In the genomic region with DNA sequence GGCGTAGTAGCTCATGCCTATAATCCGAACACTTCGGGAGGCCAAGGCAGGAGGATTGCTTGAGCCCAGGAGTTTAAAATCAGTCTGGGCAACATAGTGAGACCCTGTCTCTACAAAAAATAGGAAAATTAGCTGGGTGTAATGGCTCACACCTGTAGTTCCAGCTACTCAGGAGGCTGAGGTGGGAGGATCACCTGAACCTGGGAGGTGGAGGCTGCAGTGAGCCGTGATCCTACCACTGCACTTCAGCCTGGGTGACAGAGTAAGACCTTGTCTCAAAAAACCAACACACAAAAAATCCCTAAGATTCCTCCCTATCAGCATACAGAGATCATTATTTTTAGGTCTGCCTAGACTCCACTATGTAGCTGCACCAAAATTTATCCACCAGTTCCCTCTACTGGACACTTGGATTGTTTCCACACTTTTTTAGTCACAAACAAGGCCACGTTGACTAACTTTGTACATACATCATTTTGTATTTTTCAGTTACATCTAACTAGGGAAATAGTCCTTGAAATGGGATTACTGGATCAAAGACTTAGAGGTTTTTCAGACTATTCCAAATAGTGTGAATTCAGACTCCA, we compare ENCODE assay signal across 9 cellular contexts.
DNase-seq lines count a peak whose midpoint lies in the region; ATAC-seq and TF ChIP-seq lines count a peak whose summit lies in the region.
"Had no signal": no experiment of that assay in that cellular context is flagged by ENCODE, and none has a peak within 500 bp of the region (broad histone marks: within the 10 kb centered on the region; RNA-seq: fewer than 3 reads in every experiment).

No MANE protein-coding gene starts in this region.

- TF ChIP-seq CTCF in HFF-Myc (IDR thresholded peaks at IDR 0.05; ENCODE audit: low read depth, low read length, missing control alignments) (peak; percentile 20), VCaP (conservative IDR thresholded peaks at IDR 0.05) (peak; percentile 72)

- no peak for ATAC-seq in GM21717 (IDR thresholded peaks at IDR 0.05; ENCODE audit: unreplicated experiment)
- no peak for ATAC-seq in HG03095 (IDR thresholded peaks at IDR 0.05; ENCODE audit: unreplicated experiment)
- no peak for ATAC-seq in GM19035 (IDR thresholded peaks at IDR 0.05; ENCODE audit: unreplicated experiment)

- H3K4me3 ChIP-seq in HFF-Myc (replicated peaks; ENCODE audit: low read depth, low read length): no peak overlapping the region

- DNase-seq in CD1c-positive myeloid dendritic cell (ENCODE audit: extremely low spot score) (peak; percentile 54), HFF-Myc (ENCODE audit: extremely low read depth, low read depth) (no peak), kidney tubule cell (ENCODE audit: low spot score) (peak; percentile 56), iPS-NIHi11 (ENCODE audit: low spot score) (no peak)
- DNase-seq: NCI-H146 had no signal

- peak overlapping the region; percentile 95 for H3K27ac ChIP-seq in VCaP

Comparison
In these comparisons a context has a peak if more than half of its experiments do, and no peak if none do; other contexts are left out.
1. DNase-seq: peak in CD1c-positive myeloid dendritic cell (single experiment) and kidney tubule cell (single experiment); none in HFF-Myc (single experiment) and iPS-NIHi11 (single experiment).